In genomic region chr19:41299755-41300089, GRCh38 we compare ENCODE assay signal across 1 cellular context.
TF ChIP-seq lines count a peak whose summit lies in the region.

No MANE protein-coding gene starts in this region.

TF ChIP-seq in IMR-90, 13 proteins besides CTCF, POLR2A, EP300 and RAD21:
- no peak for TF ChIP-seq RFX5 (IDR thresholded peaks at IDR 0.05; ENCODE audit: low read depth, low read length)
- TF ChIP-seq ELK1 (IDR thresholded peaks at IDR 0.05; ENCODE audit: borderline replicate concordance, low read depth, low read length) = no peak
- no peak for TF ChIP-seq CHD1 (IDR thresholded peaks at IDR 0.05; ENCODE audit: low read depth, low read length)
- TF ChIP-seq MAZ (IDR thresholded peaks at IDR 0.05; ENCODE audit: borderline replicate concordance, low read depth, low read length) = no peak
- no peak for TF ChIP-seq SMC3 (IDR thresholded peaks at IDR 0.05; ENCODE audit: low read depth, low read length)
- peak; percentile 77; the same call in 1 of the 2 replicates for TF ChIP-seq MXI1 (IDR thresholded peaks at IDR 0.05; ENCODE audit: borderline replicate concordance, low read depth, low read length)
- TF ChIP-seq BHLHE40 (IDR thresholded peaks at IDR 0.05; ENCODE audit: low read depth, low read length) = peak; percentile 73
- TF ChIP-seq NFE2L2 (IDR thresholded peaks at IDR 0.05; ENCODE audit: low read depth, low read length) = no peak
- TF ChIP-seq RCOR1 (IDR thresholded peaks at IDR 0.05; ENCODE audit: insufficient replicate concordance, low read length) = peak; percentile 39
- TF ChIP-seq MAFK (IDR thresholded peaks at IDR 0.05; ENCODE audit: low read depth, low read length) = no peak
- no peak for TF ChIP-seq FOS (IDR thresholded peaks at IDR 0.05; ENCODE audit: low read depth, low read length)
- peak; percentile 23; the same call in 1 of the 2 replicates for TF ChIP-seq CEBPB (IDR thresholded peaks at IDR 0.05; ENCODE audit: low read depth, low read length)
- peak; percentile 28; the same call in 1 of the 2 replicates for TF ChIP-seq USF2 (IDR thresholded peaks at IDR 0.05; ENCODE audit: low read depth, low read length)
